Comparison of ENCODE assay signal across 15 cellular contexts in genomic region chr5:40480392-40480791, GRCh38.
A peak's percentile ranks its signal among the peaks of the same experiment; 100 is the strongest.
DNase-seq lines count a peak whose midpoint lies in the region; FAIRE-seq and TF ChIP-seq lines count a peak whose summit lies in the region.
"Had no signal": no experiment of that assay in that cellular context is flagged by ENCODE, and none has a peak within 500 bp of the region (broad histone marks: within the 10 kb centered on the region; RNA-seq: fewer than 3 reads in every experiment).

No MANE protein-coding gene starts in this region.

- H2AFZ ChIP-seq in mesenchymal stem cell (ENCODE audit: low read depth, low read length) = no peak overlapping the region
- H2AFZ ChIP-seq: neural progenitor cell had no signal

- no peak overlapping the region for H3K4me2 ChIP-seq in mesenchymal stem cell (ENCODE audit: low read length, poor library complexity, severe bottlenecking)
- H3K4me2 ChIP-seq: neural progenitor cell had no signal

- no peaks in the 10 kb centered on the region for H3K27me3 ChIP-seq in CD8-positive, alpha-beta memory T cell (ENCODE audit: insufficient read depth, low read length, poor library complexity, severe bottlenecking)
- no peaks in the 10 kb centered on the region for H3K27me3 ChIP-seq in mesenchymal stem cell (ENCODE audit: control insufficient read depth in 1 of 2, insufficient read depth in 1 of 2, low read length in 2 of 2)
- H3K27me3 ChIP-seq: BLaER1 treated with 17β-estradiol and CSF1 and Interleukin-3, amounts not matched to agents 10 nM and 100 nM; neural progenitor cell; upper lobe of right lung had no signal

- peaks cover 4% of the 10 kb centered on the region for H3K4me1 ChIP-seq in CD8-positive, alpha-beta memory T cell (ENCODE audit: insufficient read depth, low read length)
- no peaks in the 10 kb centered on the region for H3K4me1 ChIP-seq in kidney (ENCODE audit: control insufficient read depth in 1 of 2, insufficient read depth in 1 of 2, low read depth in 1 of 2, low read length in 2 of 2)
- no peaks in the 10 kb centered on the region for H3K4me1 ChIP-seq in mesenchymal stem cell (ENCODE audit: control insufficient read depth, insufficient read depth, low read depth, low read length)
- H3K4me1 ChIP-seq: neural progenitor cell, upper lobe of right lung had no signal

- peaks cover 16 to 38% (median 27%) of the 10 kb centered on the region in 3 donors for H3K4me1 Mint-ChIP-seq in CD8-positive, alpha-beta memory T cell
- H3K4me1 Mint-ChIP-seq in HFFc6 (ENCODE audit: low read depth) = peaks cover 88% of the 10 kb centered on the region
- H3K4me1 Mint-ChIP-seq: neural progenitor cell had no signal

- WGBS in mesenchymal stem cell = 51% methylated on average over 2 of the region's 2 CpGs

- no peak overlapping the region for H2BK5ac ChIP-seq in mesenchymal stem cell (ENCODE audit: low read depth, low read length, poor library complexity, severe bottlenecking)

- H3K14ac ChIP-seq in mesenchymal stem cell (ENCODE audit: low read length in 2 of 2) = no peak overlapping the region

- H3K79me1 ChIP-seq in mesenchymal stem cell (replicated peaks; ENCODE audit: low read length, poor library complexity, severe bottlenecking) = no peaks in the 10 kb centered on the region

- no peak overlapping the region for H4K91ac ChIP-seq in mesenchymal stem cell (ENCODE audit: low read length)

- no peak overlapping the region for H3K18ac ChIP-seq in mesenchymal stem cell (ENCODE audit: low read depth in 1 of 2, low read length in 2 of 2)

- no peak overlapping the region for H2AK5ac ChIP-seq in mesenchymal stem cell (ENCODE audit: low read length, severe bottlenecking)

- no peaks in the 10 kb centered on the region for H3K36me3 ChIP-seq in CD8-positive, alpha-beta memory T cell (ENCODE audit: insufficient read depth, low read length)
- H3K36me3 ChIP-seq in kidney (ENCODE audit: control insufficient read depth in 1 of 2, insufficient read depth in 2 of 2, low read length in 2 of 2) (no peaks in the 10 kb centered on the region), mesenchymal stem cell (ENCODE audit: control insufficient read depth in 1 of 2, insufficient read depth in 2 of 2, low read depth in 1 of 2, low read length in 2 of 2) (no peaks in the 10 kb centered on the region)
- H3K36me3 ChIP-seq: BLaER1 treated with 17β-estradiol and CSF1 and Interleukin-3, amounts not matched to agents 10 nM and 100 nM; neural progenitor cell; upper lobe of right lung had no signal

- H3K4me3 Mint-ChIP-seq in CD8-positive, alpha-beta memory T cell = no peak overlapping the region
- H3K4me3 Mint-ChIP-seq in HFFc6 = no peak overlapping the region
- H3K4me3 Mint-ChIP-seq: neural progenitor cell had no signal

- H4K8ac ChIP-seq in mesenchymal stem cell (ENCODE audit: low read length) = no peak overlapping the region

- H3K36me3 Mint-ChIP-seq in CD8-positive, alpha-beta memory T cell = no peaks in the 10 kb centered on the region
- no peaks in the 10 kb centered on the region for H3K36me3 Mint-ChIP-seq in HFFc6 (ENCODE audit: low read depth)
- H3K36me3 Mint-ChIP-seq: neural progenitor cell had no signal

- no peaks in the 10 kb centered on the region for H3K9me3 ChIP-seq in CD8-positive, alpha-beta memory T cell (ENCODE audit: low read length)
- H3K9me3 ChIP-seq in kidney (ENCODE audit: control insufficient read depth in 1 of 2, low read length in 2 of 2) (no peaks in the 10 kb centered on the region), mesenchymal stem cell (ENCODE audit: control insufficient read depth, low read length) (no peaks in the 10 kb centered on the region)
- H3K9me3 ChIP-seq: upper lobe of right lung had no signal

- H3K9me3 Mint-ChIP-seq in CD8-positive, alpha-beta memory T cell = no peaks in the 10 kb centered on the region
- H3K9me3 Mint-ChIP-seq in HFFc6 = no peaks in the 10 kb centered on the region
- H3K9me3 Mint-ChIP-seq: neural progenitor cell had no signal

- H3K4ac ChIP-seq in mesenchymal stem cell (ENCODE audit: low read depth in 1 of 2, low read length in 2 of 2) = no peak overlapping the region

- H2BK120ac ChIP-seq in mesenchymal stem cell (ENCODE audit: low read depth, low read length) = no peak overlapping the region

- no peak overlapping the region for H3K4me3 ChIP-seq in CD8-positive, alpha-beta memory T cell (ENCODE audit: low read length)
- H3K4me3 ChIP-seq in kidney (ENCODE audit: low read length in 2 of 2) = no peak overlapping the region
- no peak overlapping the region for H3K4me3 ChIP-seq in mesenchymal stem cell (ENCODE audit: insufficient read depth in 1 of 2, low read depth in 1 of 2, low read length in 2 of 2)
- H3K4me3 ChIP-seq: BLaER1 treated with 17β-estradiol and CSF1 and Interleukin-3, amounts not matched to agents 10 nM and 100 nM; neural progenitor cell; upper lobe of right lung had no signal

- H3K9ac ChIP-seq in kidney (ENCODE audit: low read length in 2 of 2) (no peak overlapping the region), mesenchymal stem cell (ENCODE audit: low read length) (no peak overlapping the region)
- H3K9ac ChIP-seq: BLaER1 treated with 17β-estradiol and CSF1 and Interleukin-3, amounts not matched to agents 10 nM and 100 nM; neural progenitor cell had no signal

- POLR2A ChIA-PET in CD8-positive, alpha-beta memory T cell (lab: Charles Lee) = no interaction called here

- CTCF ChIA-PET in CD8-positive, alpha-beta memory T cell (lab: Charles Lee) = no interaction called here

- FAIRE-seq in kidney (lab: Jason Lieb, UNC) = no peak
- FAIRE-seq: colon had no signal

- H2BK15ac ChIP-seq in mesenchymal stem cell (ENCODE audit: low read depth, poor library complexity, severe bottlenecking) = no peak overlapping the region

- no peaks in the 10 kb centered on the region for H3K27me3 Mint-ChIP-seq in CD8-positive, alpha-beta memory T cell
- H3K27me3 Mint-ChIP-seq in HFFc6 (ENCODE audit: insufficient read depth) = no peaks in the 10 kb centered on the region

- no peak overlapping the region for H2BK12ac ChIP-seq in mesenchymal stem cell (ENCODE audit: low read length in 2 of 2)

- intact Hi-C loops in kidney (cut with DNase I) = no loop called here

- H3K23ac ChIP-seq in mesenchymal stem cell (ENCODE audit: low read length in 2 of 2) = no peak overlapping the region

- H3K27ac ChIP-seq in CD8-positive, alpha-beta memory T cell (ENCODE audit: low read depth, low read length) = no peak overlapping the region
- H3K27ac ChIP-seq in kidney (ENCODE audit: low read depth in 2 of 2, low read length in 2 of 2) = no peak overlapping the region
- H3K27ac ChIP-seq in mesenchymal stem cell (ENCODE audit: low read length, poor library complexity, severe bottlenecking) = no peak overlapping the region
- H3K27ac ChIP-seq: BLaER1 treated with 17β-estradiol and CSF1 and Interleukin-3, amounts not matched to agents 10 nM and 100 nM; neural progenitor cell; upper lobe of right lung had no signal

- H3K27ac Mint-ChIP-seq in CD8-positive, alpha-beta memory T cell = peak overlapping the region in 7 of 8 donors; percentile 9 to 80 (median 35)
- H3K27ac Mint-ChIP-seq in HFFc6 = peak overlapping the region; percentile 13; the same call in 1 of the 2 replicates
- H3K27ac Mint-ChIP-seq: neural progenitor cell had no signal

- peak in 3 of 5 donors; percentile 12 to 61 (median 17) for DNase-seq in CD8-positive, alpha-beta memory T cell
- DNase-seq in HFFc6 (peak; percentile 25), cerebellar cortex (ENCODE audit: low spot score) (no peak), kidney (no peak), mesenchymal stem cell (no peak), NOMO-1 treated with DMSO at 0.1 percent for 48 hours (lab: John Stamatoyannopoulos, UW; ENCODE audit: unreplicated experiment) (no peak)
- DNase-seq in activated CD8-positive, alpha-beta memory T cell treated with anti-CD3 and anti-CD28 coated beads, Interleukin-2, amount 50 U/mL, for 1 hour (ENCODE audit: extremely low read depth) = peak; percentile 4
- peak; percentile 65 for DNase-seq in stimulated activated CD4-positive, alpha-beta T cell treated with anti-CD3 and anti-CD28 coated beads, Interleukin-15, amount 100 ng/mL, for 24 hours
- DNase-seq: activated CD4-positive, CD25-positive, alpha-beta regulatory T cell; KBM-7; NCI-H2227 treated with DMSO at 0.1 percent for 48 hours; upper lobe of right lung had no signal

- TF ChIP-seq CTCF in HFFc6 (IDR thresholded peaks at IDR 0.05) (no peak), kidney (IDR thresholded peaks at IDR 0.05; ENCODE audit: borderline replicate concordance, extremely low read depth, insufficient read depth) (no peak)

Comparison
In these comparisons a context has a peak if more than half of its experiments do, and no peak if none do; other contexts are left out.
1. DNase-seq: peak in CD8-positive, alpha-beta memory T cell (3 of 5), HFFc6 (single experiment), activated CD8-positive, alpha-beta memory T cell treated with anti-CD3 and anti-CD28 coated beads, Interleukin-2, amount 50 U/mL, for 1 hour (single experiment) and stimulated activated CD4-positive, alpha-beta T cell treated with anti-CD3 and anti-CD28 coated beads, Interleukin-15, amount 100 ng/mL, for 24 hours (single experiment); none in cerebellar cortex (single experiment), kidney (single experiment), mesenchymal stem cell (single experiment) and NOMO-1 treated with DMSO at 0.1 percent for 48 hours (single experiment).